In genomic region chr12:52041695-52042123, GRCh38 we compare ENCODE assay signal across 10 cellular contexts. TPM values are rescaled to one million over a fixed set of nuclear protein-coding genes. Genes with fewer than 3 reads are reported as not detected.
DNase-seq lines count a peak whose midpoint lies in the region; ATAC-seq and TF ChIP-seq lines count a peak whose summit lies in the region.
"Had no signal": no experiment of that assay in that cellular context is flagged by ENCODE, and none has a peak within 500 bp of the region (broad histone marks: within the 10 kb centered on the region; RNA-seq: fewer than 3 reads in every experiment).

No MANE protein-coding gene starts in this region.

- TF ChIP-seq RAD21 in Ishikawa (IDR thresholded peaks at IDR 0.05; ENCODE audit: low read depth), result no peak

- peak in 2 of 3 donors; percentile 43 to 59 for DNase-seq in CD4-positive, CD25-positive, alpha-beta regulatory T cell
- peak; percentile 42 for DNase-seq in astrocyte of the spinal cord (ENCODE audit: low read depth, low spot score)
- peak; percentile 89 for DNase-seq in myocyte (ENCODE audit: low read depth)
- DNase-seq in DMS 273 (lab: John Stamatoyannopoulos, UW; ENCODE audit: unreplicated experiment), result no peak
- no peak for DNase-seq in smooth muscle cell (lab: John Stamatoyannopoulos, UW; ENCODE audit: unreplicated experiment)
- no peak for DNase-seq in ecto neural progenitor cell (ENCODE audit: low spot score)
- DNase-seq: hippocampal formation had no signal

- peak overlapping the region; percentile 58 to 89 (median 87) for H3K27ac Mint-ChIP-seq in CD4-positive, CD25-positive, alpha-beta regulatory T cell

- peaks cover 36% of the 10 kb centered on the region for H4K20me1 ChIP-seq in smooth muscle cell (ENCODE audit: low read depth)

- H3K4me3 ChIP-seq in CD4-positive, CD25-positive, alpha-beta regulatory T cell (ENCODE audit: low read depth, low read length), result no peak overlapping the region
- H3K4me3 ChIP-seq in astrocyte of the spinal cord (ENCODE audit: low read depth, low read length), result no peak overlapping the region
- H3K4me3 ChIP-seq in smooth muscle cell, result no peak overlapping the region

- peaks cover 0 to 2% (median 0%) of the 10 kb centered on the region in 7 donors for H3K9me3 Mint-ChIP-seq in CD4-positive, CD25-positive, alpha-beta regulatory T cell

- no peaks in the 10 kb centered on the region for H3K27me3 Mint-ChIP-seq in CD4-positive, CD25-positive, alpha-beta regulatory T cell

- no peak overlapping the region for H2AFZ ChIP-seq in smooth muscle cell (ENCODE audit: low read depth)

- H3F3A ChIP-seq in smooth muscle cell (ENCODE audit: low read depth), result peaks cover 4% of the 10 kb centered on the region

- in situ Hi-C loops in astrocyte of the spinal cord (cut with HindIII; ENCODE audit: low sequenced_read_pairs), result no loop called here

- no peak overlapping the region for H3K4me2 ChIP-seq in smooth muscle cell

- no peak for TF ChIP-seq EP300 in Ishikawa (IDR thresholded peaks at IDR 0.05; ENCODE audit: borderline replicate concordance)

- no peaks in the 10 kb centered on the region for H3K36me3 Mint-ChIP-seq in CD4-positive, CD25-positive, alpha-beta regulatory T cell

- peaks cover 27% of the 10 kb centered on the region for H3K4me1 ChIP-seq in CD4-positive, CD25-positive, alpha-beta regulatory T cell (ENCODE audit: control insufficient read depth, insufficient read depth, low read length, poor library complexity, severe bottlenecking)
- H3K4me1 ChIP-seq in smooth muscle cell (ENCODE audit: low read depth), result peaks cover 8% of the 10 kb centered on the region

- H3K27ac ChIP-seq in CD4-positive, CD25-positive, alpha-beta regulatory T cell (ENCODE audit: insufficient read depth, low read length, poor library complexity, severe bottlenecking), result no peak overlapping the region
- no peak overlapping the region for H3K27ac ChIP-seq in smooth muscle cell (ENCODE audit: low read depth)

- no peaks in the 10 kb centered on the region for H3K36me3 ChIP-seq in CD4-positive, CD25-positive, alpha-beta regulatory T cell (ENCODE audit: control insufficient read depth, insufficient read depth, low read length)
- no peaks in the 10 kb centered on the region for H3K36me3 ChIP-seq in smooth muscle cell (ENCODE audit: low read depth)

- 71% methylated on average over 6 of the region's 6 CpGs for WGBS in smooth muscle cell (ENCODE audit: low lambda C conversion rate)

- peaks cover 28% of the 10 kb centered on the region for H3K79me2 ChIP-seq in smooth muscle cell (ENCODE audit: low read depth)

- no peaks in the 10 kb centered on the region for H3K9me3 ChIP-seq in CD4-positive, CD25-positive, alpha-beta regulatory T cell (ENCODE audit: control insufficient read depth in 2 of 2, low read length in 2 of 2)
- no peaks in the 10 kb centered on the region for H3K9me3 ChIP-seq in smooth muscle cell (replicated peaks; ENCODE audit: low read depth)

- H3K4me3 Mint-ChIP-seq in CD4-positive, CD25-positive, alpha-beta regulatory T cell, result peak overlapping the region in 3 of 4 donors; percentile 53 to 72 (median 57)

- peaks cover 0 to 31% (median 30%) of the 10 kb centered on the region in 4 donors for H3K4me1 Mint-ChIP-seq in CD4-positive, CD25-positive, alpha-beta regulatory T cell

- H3K27me3 ChIP-seq in CD4-positive, CD25-positive, alpha-beta regulatory T cell (ENCODE audit: control insufficient read depth, insufficient read depth, low read length), result no peaks in the 10 kb centered on the region
- no peaks in the 10 kb centered on the region for H3K27me3 ChIP-seq in smooth muscle cell (ENCODE audit: low read depth)

- TF ChIP-seq CTCF in astrocyte of the spinal cord (IDR thresholded peaks at IDR 0.05; ENCODE audit: low read depth, low read length), result no peak
- TF ChIP-seq CTCF in smooth muscle cell (IDR thresholded peaks at IDR 0.05; ENCODE audit: borderline replicate concordance, insufficient read depth, poor library complexity, severe bottlenecking), result no peak

- H3K9ac ChIP-seq in smooth muscle cell (ENCODE audit: low read depth), result no peak overlapping the region

- peak; percentile 43 to 52 for ATAC-seq in CD4-positive, CD25-positive, alpha-beta regulatory T cell (ENCODE audit: low read depth in 2 of 2)
- no peak for ATAC-seq in HG02610 (IDR thresholded peaks at IDR 0.05; ENCODE audit: unreplicated experiment)

TF ChIP-seq in Ishikawa, 13 proteins besides CTCF, POLR2A, EP300 and RAD21:
- TF ChIP-seq MAX (IDR thresholded peaks at IDR 0.05), result no peak
- peak; percentile 87 for TF ChIP-seq REST (IDR thresholded peaks at IDR 0.05; ENCODE audit: low read depth)

RNA-seq across cellular contexts. Expression of gene NR4A1, which starts 9.5 kb away (rescaled TPM):
- 143 TPM for total RNA-seq in CD4-positive, CD25-positive, alpha-beta regulatory T cell
- polyA plus RNA-seq in CD4-positive, CD25-positive, alpha-beta regulatory T cell, result under 1 TPM; 0.22 to 0.54 (median 0.47) TPM
- total RNA-seq in myocyte (3.4 and 5.5 TPM in 2 replicates), smooth muscle cell (178 and 182 TPM in 2 replicates)
- polyA plus RNA-seq in myocyte (2012), result 2.7 TPM
- 510 and 634 TPM in 2 replicates for polyA plus RNA-seq in smooth muscle cell

RNA-seq across cellular contexts. Expression of gene ATG101, which starts 28.1 kb away (rescaled TPM):
- total RNA-seq in CD4-positive, CD25-positive, alpha-beta regulatory T cell, result 33.5 TPM
- polyA plus RNA-seq in CD4-positive, CD25-positive, alpha-beta regulatory T cell, result 10 to 100 TPM; 30.1 to 38.2 (median 34.8) TPM
- 93.8 and 105 TPM in 2 replicates for total RNA-seq in myocyte
- polyA plus RNA-seq in myocyte (2012), result 152 TPM
- 62.6 and 73.4 TPM in 2 replicates for total RNA-seq in smooth muscle cell
- 114 and 120 TPM in 2 replicates for polyA plus RNA-seq in smooth muscle cell

RNA-seq across cellular contexts. Expression of gene TAMALIN, which starts 35.0 kb away (rescaled TPM):
- 253 TPM for total RNA-seq in CD4-positive, CD25-positive, alpha-beta regulatory T cell
- 1 to 10 TPM in 2 of 4 donors, under 1 TPM in 2; 0.37 to 4.3 (median 0.91) TPM for polyA plus RNA-seq in CD4-positive, CD25-positive, alpha-beta regulatory T cell
- total RNA-seq in myocyte (64.9 and 96.8 TPM in 2 replicates), smooth muscle cell (4.1 and 12.2 TPM in 2 replicates)
- polyA plus RNA-seq in myocyte (2012), result 247 TPM
- 32.4 and 36.8 TPM in 2 replicates for polyA plus RNA-seq in smooth muscle cell

RNA-seq across cellular contexts. Expression of gene SMIM41, which starts 37.8 kb away (rescaled TPM):
- total RNA-seq in CD4-positive, CD25-positive, alpha-beta regulatory T cell, result 0.54 TPM
- polyA plus RNA-seq in CD4-positive, CD25-positive, alpha-beta regulatory T cell, result not detected
- total RNA-seq in myocyte (not detected in 2 replicates), smooth muscle cell (not detected in 2 replicates)
- 0.11 TPM for polyA plus RNA-seq in myocyte (2012)
- not detected in 2 replicates for polyA plus RNA-seq in smooth muscle cell
- total RNA-seq: RPMI7951 had no signal

Comparison
In these comparisons a context has a peak if more than half of its experiments do, and no peak if none do; other contexts are left out.
1. DNase-seq: peak in CD4-positive, CD25-positive, alpha-beta regulatory T cell (2 of 3), astrocyte of the spinal cord (single experiment) and myocyte (single experiment); none in DMS 273 (single experiment), smooth muscle cell (single experiment) and ecto neural progenitor cell (single experiment).
2. RNA of gene NR4A1, which starts 9.5 kb away (total RNA-seq): 178 to 182 TPM in smooth muscle cell and 143 TPM in CD4-positive, CD25-positive, alpha-beta regulatory T cell (single experiment); 3.4 to 5.5 TPM in myocyte; every median in the first group is over 10 times any median in the second.